8 cellular contexts compared by ENCODE assay signal in genomic region chr3:186617038-186617934, GRCh38. TPM values are rescaled to one million over a fixed set of nuclear protein-coding genes. Genes with fewer than 3 reads are reported as not detected.
DNase-seq lines count a peak whose midpoint lies in the region; FAIRE-seq and TF ChIP-seq lines count a peak whose summit lies in the region.

No MANE protein-coding gene starts in this region.

- H3K9me3 ChIP-seq in Loucy (ENCODE audit: insufficient read depth, low read depth, low read length) (no peaks in the 10 kb centered on the region), suprapubic skin (no peaks in the 10 kb centered on the region)

- no peaks in the 10 kb centered on the region for H3F3A ChIP-seq in Loucy (ENCODE audit: low read depth)

- no peaks in the 10 kb centered on the region for H3K9me2 ChIP-seq in Loucy (replicated peaks; ENCODE audit: low read depth, low read length)

- no peak for TF ChIP-seq POLR2A in suprapubic skin (IDR thresholded peaks at IDR 0.05)

- WGBS in suprapubic skin, result 8% methylated on average over 26 of the region's 30 CpGs

- no peaks in the 10 kb centered on the region for H4K20me1 ChIP-seq in Loucy (ENCODE audit: insufficient read depth, low read length, poor library complexity, severe bottlenecking)

- no peaks in the 10 kb centered on the region for H3K36me3 ChIP-seq in Loucy (ENCODE audit: insufficient read depth, low read length)
- H3K36me3 ChIP-seq in suprapubic skin, result no peaks in the 10 kb centered on the region

- DNase-seq in HCEC 1CT (peak; percentile 93), SHP77 treated with DMSO at 0.1 percent for 48 hours (lab: John Stamatoyannopoulos, UW) (peak; percentile 58), foreskin fibroblast (peak; percentile 98 to 100), occipital lobe (lab: John Stamatoyannopoulos, UW) (peak; percentile 73), suprapubic skin (ENCODE audit: low spot score in 2 of 2) (peak; percentile 86 to 92)
- DNase-seq in activated effector memory CD4-positive, alpha-beta T cell treated with Interleukin-2 at 50 U/mL for 16 hours, result peak; percentile 78

- H3K4me3 ChIP-seq in Loucy (ENCODE audit: low read length, poor library complexity, severe bottlenecking) (no peak overlapping the region), foreskin fibroblast (ENCODE audit: low read depth in 1 of 2, low read length in 2 of 2) (peak overlapping the region; percentile 26 to 29), suprapubic skin (peak overlapping the region; percentile 33)

- peak overlapping the region; percentile 13 for H3K9ac ChIP-seq in Loucy (ENCODE audit: low read depth, low read length, poor library complexity, severe bottlenecking)

- peak overlapping the region; percentile 57 for H3K27ac ChIP-seq in suprapubic skin

- peaks cover 8% of the 10 kb centered on the region for H3K4me1 ChIP-seq in Loucy (ENCODE audit: insufficient read depth, low read length, poor library complexity, severe bottlenecking)
- peaks cover 20% of the 10 kb centered on the region for H3K4me1 ChIP-seq in suprapubic skin

- H2AFZ ChIP-seq in Loucy (ENCODE audit: low read length), result peak overlapping the region; percentile 89

- TF ChIP-seq CTCF in Loucy (conservative IDR thresholded peaks at IDR 0.05; ENCODE audit: low read length) (peak; percentile 87), foreskin fibroblast (IDR thresholded peaks at IDR 0.05; ENCODE audit: low read depth, low read length) (peak; percentile 92), suprapubic skin (IDR thresholded peaks at IDR 0.05) (peak; percentile 80 to 86)

- H3K79me2 ChIP-seq in Loucy (ENCODE audit: insufficient read depth, low read length), result no peaks in the 10 kb centered on the region

- TF ChIP-seq EP300 in suprapubic skin (IDR thresholded peaks at IDR 0.05), result no peak

- peak overlapping the region; percentile 25 for H3K4me2 ChIP-seq in Loucy (ENCODE audit: low read depth, low read length, poor library complexity, severe bottlenecking)

- peak; percentile 57 for FAIRE-seq in G401.6 (lab: Jason Lieb, UNC)

- H3K27me3 ChIP-seq in Loucy (ENCODE audit: insufficient read depth, low read length, poor library complexity, severe bottlenecking) (no peaks in the 10 kb centered on the region), suprapubic skin (peaks cover 26% of the 10 kb centered on the region)

RNA-seq across cellular contexts. Expression of gene AHSG, which starts 4.4 kb away (rescaled TPM):
- total RNA-seq in occipital lobe (0.47 TPM), suprapubic skin (under 1 TPM in 2 of 4 donors, not detected in 2; 0.30 to 0.97 TPM)

RNA-seq across cellular contexts. Expression of gene FETUB, which starts 22.9 kb away (rescaled TPM):
- total RNA-seq in occipital lobe (not detected), suprapubic skin (10 to 100 TPM in 2 of 4 donors, 1 to 10 TPM in 2; 3.9 to 16.0 (median 10.4) TPM)

RNA-seq across cellular contexts. Expression of gene DNAJB11, which starts 46.8 kb away (rescaled TPM):
- 34.9 TPM for total RNA-seq in occipital lobe
- total RNA-seq in suprapubic skin, result 10 to 100 TPM; 30.3 to 35.9 (median 30.9) TPM

RNA-seq across cellular contexts. Expression of gene HRG, which starts 48.5 kb away (rescaled TPM):
- total RNA-seq in occipital lobe (not detected), suprapubic skin (under 1 TPM in 1 of 4 donors, not detected in 3; 0.30 TPM)

RNA-seq across cellular contexts. Expression of gene TBCCD1, which starts 50.1 kb away (rescaled TPM):
- total RNA-seq in occipital lobe, result 37.1 TPM
- total RNA-seq in suprapubic skin, result 10 to 100 TPM; 16.6 to 19.8 (median 17.6) TPM
